1 cellular context compared by ENCODE assay signal in genomic region chr1:20028125-20028524, GRCh38.
TF ChIP-seq lines count a peak whose summit lies in the region.

No MANE protein-coding gene starts in this region.

TF ChIP-seq in K562, 482 proteins besides CTCF, POLR2A, EP300 and RAD21:
- TF ChIP-seq RBM14 (IDR thresholded peaks at IDR 0.05; ENCODE audit: borderline replicate concordance, insufficient read depth, low read depth, low read length) (no peak), ZNF644 (tag; IDR thresholded peaks at IDR 0.05; ENCODE audit: low read depth) (no peak), ASH1L (IDR thresholded peaks at IDR 0.05; ENCODE audit: borderline replicate concordance, low read depth, partially characterized antibody) (no peak), TAL1 (IDR thresholded peaks at IDR 0.05) (no peak), CREB5 (CRISPR knock-in tag; IDR thresholded peaks at IDR 0.05) (no peak), ZFPM2 (CRISPR knock-in tag; IDR thresholded peaks at IDR 0.05) (no peak), SRSF7 (optimal IDR thresholded peaks at IDR 0.05; ENCODE audit: low read depth, low read length) (no peak)
